15 cellular contexts compared by ENCODE assay signal in genomic region chr9:111730937-111731567, GRCh38.
DNase-seq lines count a peak whose midpoint lies in the region; ATAC-seq, FAIRE-seq and TF ChIP-seq lines count a peak whose summit lies in the region.
"Had no signal": no experiment of that assay in that cellular context is flagged by ENCODE, and none has a peak within 500 bp of the region (broad histone marks: within the 10 kb centered on the region; RNA-seq: fewer than 3 reads in every experiment).

No MANE protein-coding gene starts in this region.

- no peaks in the 10 kb centered on the region for H3K79me2 ChIP-seq in endothelial cell of umbilical vein (ENCODE audit: control insufficient read depth, insufficient read depth, low read length)

- no peaks in the 10 kb centered on the region for H3K27me3 Mint-ChIP-seq in CD4-positive, alpha-beta T cell
- H3K27me3 Mint-ChIP-seq: activated CD4-positive, alpha-beta memory T cell treated with anti-CD3 and anti-CD28 coated beads for 36 hours; CD4-positive, CD25-positive, alpha-beta regulatory T cell had no signal

- dilution Hi-C loops in endothelial cell of umbilical vein (cut with MboI; ENCODE audit: extremely low pct_ligation_motif_present, low sequenced_read_pairs), result no loop called here

- no peaks in the 10 kb centered on the region for H3K9me1 ChIP-seq in endothelial cell of umbilical vein (replicated peaks; ENCODE audit: control insufficient read depth, extremely low read depth, insufficient read depth, low read length)

- H3K27ac Mint-ChIP-seq in CD4-positive, alpha-beta T cell, result no peak overlapping the region
- H3K27ac Mint-ChIP-seq: activated CD4-positive, alpha-beta memory T cell treated with anti-CD3 and anti-CD28 coated beads for 36 hours; CD4-positive, CD25-positive, alpha-beta regulatory T cell had no signal

- peak; percentile 51 for ATAC-seq in omental fat pad (ENCODE audit: low FRiP score)
- no peak for ATAC-seq in HG02973 (IDR thresholded peaks at IDR 0.05; ENCODE audit: unreplicated experiment)
- no peak for ATAC-seq in CD4-positive, alpha-beta T cell (ENCODE audit: poor library complexity)

- H3K9me3 Mint-ChIP-seq in CD4-positive, alpha-beta T cell, result peaks cover 11% of the 10 kb centered on the region

- peak; percentile 61 for DNase-seq in HCEC 1CT
- DNase-seq in MG63, result peak; percentile 3
- peak; percentile 42 for DNase-seq in endothelial cell of umbilical vein (ENCODE audit: low read depth, low spot score)
- no peak for DNase-seq in omental fat pad (ENCODE audit: low spot score)
- no peak for DNase-seq in C1 segment of cervical spinal cord (lab: John Stamatoyannopoulos, UW)
- no peak for DNase-seq in ascending aorta (ENCODE audit: low spot score in 2 of 2)
- no peak for DNase-seq in CD4-positive, alpha-beta T cell
- DNase-seq: activated CD4-positive, alpha-beta memory T cell treated with anti-CD3 and anti-CD28 coated beads for 36 hours; activated effector memory CD4-positive, alpha-beta T cell treated with Interleukin-2 at 50 U/mL for 16 hours; CD4-positive, CD25-positive, alpha-beta regulatory T cell; GF-D8; NCI-H1105 had no signal

- no peak for FAIRE-seq in endothelial cell of umbilical vein (lab: Jason Lieb, UNC)
- FAIRE-seq: GM18507 had no signal

- peaks cover 33% of the 10 kb centered on the region for H3K36me3 Mint-ChIP-seq in CD4-positive, alpha-beta T cell (ENCODE audit: low read depth)

- H2AFZ ChIP-seq in endothelial cell of umbilical vein (ENCODE audit: low read depth, low read length), result no peak overlapping the region

- BruUV-seq in endothelial cell of umbilical vein (replicated peaks; lab: Mats Ljungman, UMichigan), result no TSS peak

- CTCF ChIA-PET in endothelial cell of umbilical vein (lab: Charles Lee), result interaction anchor here (0.6 to 1.1 kb wide), 4 partner anchors 13 to 133 kb away, joined by 3 to 4 read pairs (median 4); no protein-coding TSS in a partner anchor
- CTCF ChIA-PET in CD4-positive, alpha-beta T cell (lab: Charles Lee), result no interaction called here

- POLR2A ChIA-PET in endothelial cell of umbilical vein (lab: Charles Lee), result interaction anchor here (0.5 kb wide), 1 partner anchor 188 kb away, joined by 4 read pairs; no protein-coding TSS in a partner anchor
- POLR2A ChIA-PET in CD4-positive, alpha-beta T cell (lab: Charles Lee), result no interaction called here

- H3K4me2 ChIP-seq in endothelial cell of umbilical vein (ENCODE audit: insufficient read depth, low read length), result no peak overlapping the region

- no peaks in the 10 kb centered on the region for H4K20me1 ChIP-seq in endothelial cell of umbilical vein (replicated peaks; ENCODE audit: control insufficient read depth, extremely low read depth, insufficient read depth, low read length)

- no peaks in the 10 kb centered on the region for H3K4me1 Mint-ChIP-seq in CD4-positive, alpha-beta T cell (ENCODE audit: low read depth)
- H3K4me1 Mint-ChIP-seq: CD4-positive, CD25-positive, alpha-beta regulatory T cell had no signal

- TF ChIP-seq CTCF in endothelial cell of umbilical vein (IDR thresholded peaks at IDR 0.05; ENCODE audit: extremely low read depth in 1 of 2, insufficient read depth in 1 of 2, low read depth in 1 of 2, low read length in 2 of 2) (no peak), omental fat pad (IDR thresholded peaks at IDR 0.05) (no peak), ascending aorta (IDR thresholded peaks at IDR 0.05) (no peak)
- TF ChIP-seq CTCF in CD4-positive, alpha-beta T cell (IDR thresholded peaks at IDR 0.05), result no peak

- peaks cover 53% of the 10 kb centered on the region for H3K9me3 ChIP-seq in MG63
- no peaks in the 10 kb centered on the region for H3K9me3 ChIP-seq in endothelial cell of umbilical vein (replicated peaks; ENCODE audit: control insufficient read depth, insufficient read depth, low read length)
- H3K9me3 ChIP-seq in ascending aorta, result peaks cover 7 to 14% of the 10 kb centered on the region in 2 donors
- no peaks in the 10 kb centered on the region for H3K9me3 ChIP-seq in CD4-positive, alpha-beta T cell (ENCODE audit: control insufficient read depth, low read length)

- H3K36me3 ChIP-seq in MG63 (peaks cover 5% of the 10 kb centered on the region), endothelial cell of umbilical vein (ENCODE audit: control insufficient read depth in 2 of 2, extremely low read depth in 1 of 2, insufficient read depth in 2 of 2, low read length in 2 of 2) (no peaks in the 10 kb centered on the region), ascending aorta (peaks cover 0 to 7% of the 10 kb centered on the region in 2 donors)

- no peaks in the 10 kb centered on the region for H3K27me3 ChIP-seq in MG63
- H3K27me3 ChIP-seq in endothelial cell of umbilical vein (ENCODE audit: control insufficient read depth in 2 of 2, insufficient read depth in 2 of 2, low read length in 2 of 2), result no peaks in the 10 kb centered on the region
- H3K27me3 ChIP-seq in ascending aorta, result no peaks in the 10 kb centered on the region
- no peaks in the 10 kb centered on the region for H3K27me3 ChIP-seq in CD4-positive, alpha-beta T cell (ENCODE audit: control insufficient read depth, insufficient read depth, low read length)

- H3K27ac ChIP-seq in endothelial cell of umbilical vein (ENCODE audit: insufficient read depth, low read depth, low read length) (peak overlapping the region; percentile 7), ascending aorta (no peak overlapping the region)
- no peak overlapping the region for H3K27ac ChIP-seq in CD4-positive, alpha-beta T cell (ENCODE audit: low read depth, low read length)
- H3K27ac ChIP-seq: skin epidermis had no signal

- H3K4me1 ChIP-seq in endothelial cell of umbilical vein (ENCODE audit: control insufficient read depth, extremely low read depth, insufficient read depth, low read length) (peaks cover 25% of the 10 kb centered on the region), ascending aorta (no peaks in the 10 kb centered on the region)

- intact Hi-C loops in endothelial cell of umbilical vein (cut with micrococcal nuclease), result no loop called here
- intact Hi-C loops in ascending aorta (cut with DNase I), result no loop called here
- intact Hi-C loops in CD4-positive, alpha-beta T cell (cut with DNase I, micrococcal nuclease), result no loop called here

- no peak overlapping the region for H3K4me3 ChIP-seq in MG63
- no peak overlapping the region for H3K4me3 ChIP-seq in endothelial cell of umbilical vein (replicated peaks in 1 of 3; ENCODE audit: insufficient read depth in 1 of 3, low read depth in 1 of 3, low read length in 3 of 3)
- no peak overlapping the region for H3K4me3 ChIP-seq in ascending aorta
- H3K4me3 ChIP-seq: skin epidermis had no signal

- no peak for TF ChIP-seq POLR2A in endothelial cell of umbilical vein (IDR thresholded peaks at IDR 0.05; ENCODE audit: low read depth, low read length)

- no peak overlapping the region for H3K4me3 Mint-ChIP-seq in CD4-positive, alpha-beta T cell
- H3K4me3 Mint-ChIP-seq: activated CD4-positive, alpha-beta memory T cell treated with anti-CD3 and anti-CD28 coated beads for 36 hours; CD4-positive, CD25-positive, alpha-beta regulatory T cell had no signal

- H3K9ac ChIP-seq in endothelial cell of umbilical vein (replicated peaks; ENCODE audit: extremely low read depth, insufficient read depth, low read length), result no peak overlapping the region

TF ChIP-seq in endothelial cell of umbilical vein, 7 proteins besides CTCF, POLR2A, EP300 and RAD21:
- TF ChIP-seq MYC (IDR thresholded peaks at IDR 0.05; ENCODE audit: low read depth, low read length) (no peak), POLR2AphosphoS5 (IDR thresholded peaks at IDR 0.05; ENCODE audit: insufficient read depth, low read depth, low read length) (no peak), GATA2 (IDR thresholded peaks at IDR 0.05; ENCODE audit: insufficient read depth, insufficient read length, low read depth, low read length) (no peak), JUN (IDR thresholded peaks at IDR 0.05; ENCODE audit: borderline replicate concordance, insufficient read depth, insufficient read length, low read depth) (no peak), FOS (IDR thresholded peaks at IDR 0.05; ENCODE audit: borderline replicate concordance, insufficient read depth, low read length) (no peak), MAX (IDR thresholded peaks at IDR 0.05; ENCODE audit: insufficient read depth, insufficient read length) (no peak), EZH2 (IDR thresholded peaks at IDR 0.05; ENCODE audit: borderline replicate concordance, low read depth, low read length, severe bottlenecking) (no peak)

Comparison
In these comparisons a context has a peak if more than half of its experiments do, and no peak if none do; other contexts are left out.
1. DNase-seq: peak in HCEC 1CT (single experiment), MG63 (single experiment) and endothelial cell of umbilical vein (single experiment); none in omental fat pad (single experiment), C1 segment of cervical spinal cord (0 of 14), ascending aorta (0 of 2) and CD4-positive, alpha-beta T cell (0 of 10).